ENCODE assay signal across 21 cellular contexts in genomic region chr5:77064040-77064439, GRCh38. TPM values are rescaled to one million over a fixed set of nuclear protein-coding genes. Genes with fewer than 3 reads are reported as not detected.
DNase-seq lines count a peak whose midpoint lies in the region; ATAC-seq and TF ChIP-seq lines count a peak whose summit lies in the region.
"Had no signal": no experiment of that assay in that cellular context is flagged by ENCODE, and none has a peak within 500 bp of the region (broad histone marks: within the 10 kb centered on the region; RNA-seq: fewer than 3 reads in every experiment).

No MANE protein-coding gene starts in this region.

- ATAC-seq in HCT116: peak; percentile 57; the same call in 1 of the 2 replicates
- ATAC-seq in GM21717 (IDR thresholded peaks at IDR 0.05; ENCODE audit: unreplicated experiment): no peak

- no peak overlapping the region for H3K27ac Mint-ChIP-seq in activated naive CD4-positive, alpha-beta T cell treated with anti-CD3 and anti-CD28 coated beads, Interleukin-2, amount 10 ng/mL, durations not matched to agents 7 days and 5 days
- H3K27ac Mint-ChIP-seq: activated T-helper 2 cell treated with anti-CD3 and anti-CD28 coated beads, Interferon-gamma antibody, Interleukin-2, Interleukin-4, amounts not matched to agents 10 μg/mL and 5 μg/mL and 100 μg/mL, durations not matched to agents 14 hours and 24 hours and 36 hours had no signal

- DNase-seq in COR-L47 (lab: John Stamatoyannopoulos, UW): peak; percentile 10
- no peak for DNase-seq in HCT116 (ENCODE audit: low read depth, low spot score)
- DNase-seq in epithelial cell of proximal tubule (ENCODE audit: low read depth): no peak
- DNase-seq in activated naive CD4-positive, alpha-beta T cell treated with anti-CD3 and anti-CD28 coated beads, Interleukin-2, amount 10 ng/mL, durations not matched to agents 7 days and 5 days: no peak
- DNase-seq in posterior cingulate gyrus: no peak
- DNase-seq in NCI-H345 (lab: John Stamatoyannopoulos, UW): no peak
- DNase-seq: activated CD4-positive, alpha-beta T cell treated with anti-CD3 and anti-CD28 coated beads for 48 hours; adrenal gland; EL; glutamatergic neuron; mammary epithelial cell; NCI-H1436 treated with DMSO at 0.1 percent for 48 hours; NCI-H774; ovary; RPMI8226; small intestine; stimulated activated CD4-positive, alpha-beta T cell treated with anti-CD3 and anti-CD28 coated beads, Interleukin-4, amount 100 ng/mL, for 1 hour; substantia nigra had no signal

- intact Hi-C loops in HCT116 (cut with micrococcal nuclease) (loop anchor here (10.0 kb wide), 2 partner anchors 161 to 431 kb away; partner anchors contain the start of gene WDR41), posterior cingulate gyrus (cut with DNase I) (no loop called here)

- no peak overlapping the region for H3K9ac ChIP-seq in HCT116 (ENCODE audit: low read length)
- no peak overlapping the region for H3K9ac ChIP-seq in OCI-LY1 (ENCODE audit: low read length)

- no peak for TF ChIP-seq POLR2A in HCT116 (IDR thresholded peaks at IDR 0.05; ENCODE audit: borderline replicate concordance, extremely low read depth, insufficient read depth, insufficient read length)

- TF ChIP-seq CTCF in HCT116 (IDR thresholded peaks at IDR 0.05 in 2 of 3, conservative IDR thresholded peaks at IDR 0.05 in 1 of 3; ENCODE audit: borderline replicate concordance in 1 of 3, insufficient read depth in 1 of 3, low read depth in 2 of 3, low read length in 2 of 3): peak; percentile 8 to 45 (median 17); a peak in 1 of 6 replicates
- peak; percentile 16; the same call in 1 of the 2 replicates for TF ChIP-seq CTCF in OCI-LY1 (IDR thresholded peaks at IDR 0.05; ENCODE audit: low read length)
- peak; percentile 21 for TF ChIP-seq CTCF in epithelial cell of proximal tubule (conservative IDR thresholded peaks at IDR 0.05; ENCODE audit: low read depth, low read length)

- H3K4me1 Mint-ChIP-seq in activated naive CD4-positive, alpha-beta T cell treated with anti-CD3 and anti-CD28 coated beads, Interleukin-2, amount 10 ng/mL, durations not matched to agents 7 days and 5 days: peaks cover 15% of the 10 kb centered on the region

- H3K27me3 ChIP-seq in HCT116 (ENCODE audit: insufficient read depth, low read length) (no peaks in the 10 kb centered on the region), OCI-LY1 (ENCODE audit: insufficient read depth, low read length) (no peaks in the 10 kb centered on the region)
- H3K27me3 ChIP-seq: adrenal gland, ovary had no signal

- H3K4me3 ChIP-seq in HCT116 (replicated peaks in 1 of 2; ENCODE audit: low read depth in 1 of 2, low read length in 2 of 2): no peak overlapping the region
- no peak overlapping the region for H3K4me3 ChIP-seq in OCI-LY1 (ENCODE audit: low read depth, low read length, poor library complexity, severe bottlenecking)
- H3K4me3 ChIP-seq in epithelial cell of proximal tubule (ENCODE audit: low read depth, low read length): no peak overlapping the region
- H3K4me3 ChIP-seq: adrenal gland, ovary had no signal

- no peak overlapping the region for H3K4me3 Mint-ChIP-seq in activated naive CD4-positive, alpha-beta T cell treated with anti-CD3 and anti-CD28 coated beads, Interleukin-2, amount 10 ng/mL, durations not matched to agents 7 days and 5 days

- no peaks in the 10 kb centered on the region for H3K27me3 Mint-ChIP-seq in activated naive CD4-positive, alpha-beta T cell treated with anti-CD3 and anti-CD28 coated beads, Interleukin-2, amount 10 ng/mL, durations not matched to agents 7 days and 5 days

- CTCF ChIA-PET in HCT116 (lab: Charles Lee): no interaction called here
- CTCF ChIA-PET in activated naive CD4-positive, alpha-beta T cell treated with anti-CD3 and anti-CD28 coated beads, Interleukin-2, amount 10 ng/mL, durations not matched to agents 7 days and 5 days (lab: Charles Lee): no interaction called here

- peak; percentile 33; the same call in 1 of the 2 replicates for TF ChIP-seq RAD21 in HCT116 (IDR thresholded peaks at IDR 0.05; ENCODE audit: low read depth)

- H3K9me3 Mint-ChIP-seq in activated naive CD4-positive, alpha-beta T cell treated with anti-CD3 and anti-CD28 coated beads, Interleukin-2, amount 10 ng/mL, durations not matched to agents 7 days and 5 days: no peaks in the 10 kb centered on the region
- H3K9me3 Mint-ChIP-seq: activated T-helper 2 cell treated with anti-CD3 and anti-CD28 coated beads, Interferon-gamma antibody, Interleukin-2, Interleukin-4, amounts not matched to agents 10 μg/mL and 5 μg/mL and 100 μg/mL, durations not matched to agents 14 hours and 24 hours and 36 hours had no signal

- H3K79me2 ChIP-seq in HCT116 (ENCODE audit: insufficient read depth, low read length) (no peaks in the 10 kb centered on the region), OCI-LY1 (ENCODE audit: insufficient read depth, low read length) (no peaks in the 10 kb centered on the region)

- H3K27ac ChIP-seq in HCT116 (ENCODE audit: low read depth, low read length): no peak overlapping the region
- H3K27ac ChIP-seq in OCI-LY1 (ENCODE audit: low read depth, low read length, poor library complexity, severe bottlenecking): no peak overlapping the region
- H3K27ac ChIP-seq: adrenal gland, ovary had no signal

- no peak overlapping the region for H2AFZ ChIP-seq in HCT116 (ENCODE audit: low read depth, low read length, poor library complexity, severe bottlenecking)
- H2AFZ ChIP-seq in OCI-LY1 (ENCODE audit: low read length): no peak overlapping the region

- RAD21 ChIA-PET in HCT116 (lab: Charles Lee; ENCODE audit: low non-redundant PET in 1 of 2, low total read pairs in 2 of 2, uncharacterized antibody in 2 of 2, unreplicated experiment in 2 of 2): no interaction called here

- POLR2A ChIA-PET in HCT116 (lab: Charles Lee): no interaction called here

- H3K36me3 ChIP-seq in HCT116 (ENCODE audit: control insufficient read depth in 1 of 2, insufficient read depth in 2 of 2, low read length in 2 of 2) (peaks cover 27 to 42% of the 10 kb centered on the region in 2 experiments; a peak in 3 of 4 replicates), OCI-LY1 (ENCODE audit: insufficient read depth, low read length) (peaks cover 86% of the 10 kb centered on the region)
- H3K36me3 ChIP-seq: ovary had no signal

- no peaks in the 10 kb centered on the region for H3F3A ChIP-seq in OCI-LY1 (ENCODE audit: insufficient read depth, low read length)

- H4K20me1 ChIP-seq in HCT116 (ENCODE audit: insufficient read depth) (peaks cover 4% of the 10 kb centered on the region), OCI-LY1 (ENCODE audit: insufficient read depth, low read length) (no peaks in the 10 kb centered on the region; the same call in 1 of the 2 replicates)

- BruUV-seq in HCT116 (replicated peaks; lab: Mats Ljungman, UMichigan): no TSS peak

- H3K9me2 ChIP-seq in HCT116 (ENCODE audit: insufficient read depth) (no peaks in the 10 kb centered on the region), OCI-LY1 (ENCODE audit: low read depth, low read length) (no peaks in the 10 kb centered on the region)

- H3K9me3 ChIP-seq in HCT116 (ENCODE audit: control insufficient read depth in 1 of 2, insufficient read depth in 1 of 2, low read depth in 1 of 2, low read length in 2 of 2): no peaks in the 10 kb centered on the region
- no peaks in the 10 kb centered on the region for H3K9me3 ChIP-seq in OCI-LY1 (ENCODE audit: low read length)
- H3K9me3 ChIP-seq: ovary had no signal

- H3K36me3 Mint-ChIP-seq in activated naive CD4-positive, alpha-beta T cell treated with anti-CD3 and anti-CD28 coated beads, Interleukin-2, amount 10 ng/mL, durations not matched to agents 7 days and 5 days: peaks cover 43% of the 10 kb centered on the region

- no peak overlapping the region for H3K4me2 ChIP-seq in HCT116 (ENCODE audit: low read length)
- H3K4me2 ChIP-seq in OCI-LY1 (ENCODE audit: low read length): no peak overlapping the region

- H3K4me1 ChIP-seq in HCT116 (ENCODE audit: control insufficient read depth in 1 of 2, insufficient read depth in 2 of 2, low read length in 2 of 2): no peaks in the 10 kb centered on the region
- no peaks in the 10 kb centered on the region for H3K4me1 ChIP-seq in OCI-LY1 (ENCODE audit: insufficient read depth, low read length, severe bottlenecking)

TF ChIP-seq in HCT116, 20 proteins besides CTCF, POLR2A, EP300 and RAD21 (continues in another document):
- TF ChIP-seq ELF1 (IDR thresholded peaks at IDR 0.05; ENCODE audit: borderline replicate concordance, low read depth): no peak
- TF ChIP-seq ATF3 (IDR thresholded peaks at IDR 0.05): no peak
- no peak for TF ChIP-seq SIN3A (IDR thresholded peaks at IDR 0.05; ENCODE audit: low read depth)
- TF ChIP-seq JUND (IDR thresholded peaks at IDR 0.05): no peak
- TF ChIP-seq SP1 (IDR thresholded peaks at IDR 0.05; ENCODE audit: low read depth): no peak
- TF ChIP-seq FOSL1 (IDR thresholded peaks at IDR 0.05; ENCODE audit: low read depth): no peak
- no peak for TF ChIP-seq MAX (IDR thresholded peaks at IDR 0.05)
- no peak for TF ChIP-seq CEBPB (IDR thresholded peaks at IDR 0.05; ENCODE audit: low read depth)
- no peak for TF ChIP-seq TCF7L2 (IDR thresholded peaks at IDR 0.05; ENCODE audit: borderline replicate concordance, extremely low read depth, insufficient read depth, insufficient read length)
- no peak for TF ChIP-seq ZFX (IDR thresholded peaks at IDR 0.05)
- TF ChIP-seq EGR1 (IDR thresholded peaks at IDR 0.05; ENCODE audit: low read depth): no peak
- no peak for TF ChIP-seq EZH2phosphoT487 (IDR thresholded peaks at IDR 0.05; ENCODE audit: borderline replicate concordance)

RNA-seq across cellular contexts. Expression of gene ZBED3, which starts 23.0 kb away (rescaled TPM):
- total RNA-seq in HCT116 (2021; ENCODE audit: unreplicated experiment) (12.7 TPM), epithelial cell of proximal tubule (3.3 and 5.1 TPM in 2 replicates)
- 4.7 and 6.7 TPM in 2 replicates for polyA plus RNA-seq in HCT116 (2012)

RNA-seq across cellular contexts. Expression of gene AGGF1, which starts 33.8 kb away (rescaled TPM):
- total RNA-seq in HCT116 (2021; ENCODE audit: unreplicated experiment) (22.2 TPM), epithelial cell of proximal tubule (14.8 and 24.0 TPM in 2 replicates)
- polyA plus RNA-seq in HCT116 (2012): 7.0 and 7.1 TPM in 2 replicates
